In the genomic region with DNA sequence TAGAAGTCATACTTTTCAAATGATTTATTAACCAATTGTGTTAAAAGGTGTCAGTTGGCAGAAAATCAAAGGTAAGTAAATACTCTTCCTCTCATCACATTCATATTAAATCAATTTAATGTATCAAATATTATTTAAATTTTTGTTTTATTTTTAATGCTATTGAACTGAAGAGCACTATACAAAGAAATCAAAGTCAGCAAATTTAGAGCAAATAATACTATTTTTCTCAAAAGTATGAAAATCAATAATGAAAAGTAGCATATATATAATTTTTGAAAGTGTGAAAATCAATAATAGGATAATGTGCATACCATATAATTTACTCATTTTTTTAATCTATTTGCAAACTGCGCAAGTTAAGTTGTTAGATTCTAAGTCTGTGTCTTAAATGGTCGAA, we compare ENCODE assay signal across 26 cellular contexts.
"Had no signal": no experiment of that assay in that cellular context is flagged by ENCODE, and none has a peak within 500 bp of the region (broad histone marks: within the 10 kb centered on the region; RNA-seq: fewer than 3 reads in every experiment).

No MANE protein-coding gene starts in this region.

- H3K4me3 ChIP-seq: hepatocyte, left lung, lower lobe of right lung, right atrium auricular region, right lobe of liver, suprapubic skin, thoracic aorta, tibial artery, upper lobe of right lung had no signal

- H3K4me1 Mint-ChIP-seq: naive thymus-derived CD8-positive, alpha-beta T cell; nephron; neural crest cell; stimulated activated naive B cell treated with anti-CD40 and anti-IgM and Interleukin-4, amounts not matched to agents 10 μg/mL and 1 μg/mL and 100 μg/mL, for 72 hours had no signal

- H3K9ac ChIP-seq: parathyroid adenoma had no signal

- H3K27me3 Mint-ChIP-seq: naive thymus-derived CD8-positive, alpha-beta T cell; stimulated activated naive B cell treated with anti-CD40 and anti-IgM and Interleukin-4, amounts not matched to agents 10 μg/mL and 1 μg/mL and 100 μg/mL, for 72 hours; stimulated activated naive CD8-positive, alpha-beta T cell treated with anti-CD3 and anti-CD28 coated beads, Interleukin-15, Interleukin-2, amounts not matched to agents 100 ng/mL and 50 ng/mL, for 24 hours had no signal

- H2AFZ ChIP-seq: hepatocyte, parathyroid adenoma had no signal

- H3K36me3 Mint-ChIP-seq: stimulated activated naive B cell treated with anti-CD40 and anti-IgM and Interleukin-4, amounts not matched to agents 10 μg/mL and 1 μg/mL and 100 μg/mL, for 72 hours had no signal

- FAIRE-seq: keratinocyte, urothelium cell line had no signal

- H3K9me3 ChIP-seq: suprapubic skin, thoracic aorta, upper lobe of right lung had no signal

- H3K27ac ChIP-seq: hepatocyte, left lung, lower lobe of right lung, parathyroid adenoma, right atrium auricular region, right lobe of liver, suprapubic skin, thoracic aorta, tibial artery, upper lobe of right lung had no signal

- H3K4me2 ChIP-seq: hepatocyte had no signal

- H3K36me3 ChIP-seq: left lung, lower lobe of right lung, right atrium auricular region, right lobe of liver, suprapubic skin, thoracic aorta, tibial artery, upper lobe of right lung had no signal

- H3K79me2 ChIP-seq: hepatocyte, parathyroid adenoma had no signal

- DNase-seq: left colon; left lung; lower lobe of right lung; mammary epithelial cell; mesenchymal stem cell; naive thymus-derived CD8-positive, alpha-beta T cell; nucleus accumbens; right lobe of liver; stimulated activated CD4-positive, alpha-beta T cell treated with anti-CD3 and anti-CD28 coated beads, Interleukin-12 subunit alpha, Interleukin-12 subunit beta, amount 100 ng/mL, for 4 hours; stimulated activated CD4-positive, alpha-beta T cell treated with anti-CD3 and anti-CD28 coated beads, Interleukin-15, amount 100 ng/mL, for 24 hours; stimulated activated CD4-positive, alpha-beta T cell treated with anti-CD3 and anti-CD28 coated beads, Interleukin-2, amount 100 ng/mL, for 24 hours; stimulated activated CD4-positive, alpha-beta T cell treated with anti-CD3 and anti-CD28 coated beads, Interleukin-4, amount 100 ng/mL, for 1 hour; stimulated activated naive B cell treated with anti-CD40 and anti-IgM and Interleukin-4, amounts not matched to agents 10 μg/mL and 1 μg/mL and 100 μg/mL, for 72 hours; tibial artery; trophoblast cell; upper lobe of right lung had no signal

- H3K4me3 Mint-ChIP-seq: naive thymus-derived CD8-positive, alpha-beta T cell; nephron; neural crest cell; stimulated activated naive B cell treated with anti-CD40 and anti-IgM and Interleukin-4, amounts not matched to agents 10 μg/mL and 1 μg/mL and 100 μg/mL, for 72 hours; stimulated activated naive CD8-positive, alpha-beta T cell treated with anti-CD3 and anti-CD28 coated beads, Interleukin-15, Interleukin-2, amounts not matched to agents 100 ng/mL and 50 ng/mL, for 24 hours had no signal

- H3K27me3 ChIP-seq: hepatocyte, left lung, right atrium auricular region, right lobe of liver, suprapubic skin, tibial artery, upper lobe of right lung had no signal

- ATAC-seq: left colon; left lung; lower lobe of right lung; naive thymus-derived CD8-positive, alpha-beta T cell; right lobe of liver; stimulated activated naive B cell treated with anti-CD40 and anti-IgM and Interleukin-4, amounts not matched to agents 10 μg/mL and 1 μg/mL and 100 μg/mL, for 72 hours; upper lobe of right lung had no signal

- H3K4me1 ChIP-seq: left lung, lower lobe of right lung, parathyroid adenoma, right atrium auricular region, right lobe of liver, suprapubic skin, tibial artery, upper lobe of right lung had no signal

- H3K27ac Mint-ChIP-seq: naive thymus-derived CD8-positive, alpha-beta T cell; nephron; stimulated activated naive B cell treated with anti-CD40 and anti-IgM and Interleukin-4, amounts not matched to agents 10 μg/mL and 1 μg/mL and 100 μg/mL, for 72 hours; stimulated activated naive CD8-positive, alpha-beta T cell treated with anti-CD3 and anti-CD28 coated beads, Interleukin-15, Interleukin-2, amounts not matched to agents 100 ng/mL and 50 ng/mL, for 24 hours had no signal
